1 cellular context compared by ENCODE assay signal in the genomic region with DNA sequence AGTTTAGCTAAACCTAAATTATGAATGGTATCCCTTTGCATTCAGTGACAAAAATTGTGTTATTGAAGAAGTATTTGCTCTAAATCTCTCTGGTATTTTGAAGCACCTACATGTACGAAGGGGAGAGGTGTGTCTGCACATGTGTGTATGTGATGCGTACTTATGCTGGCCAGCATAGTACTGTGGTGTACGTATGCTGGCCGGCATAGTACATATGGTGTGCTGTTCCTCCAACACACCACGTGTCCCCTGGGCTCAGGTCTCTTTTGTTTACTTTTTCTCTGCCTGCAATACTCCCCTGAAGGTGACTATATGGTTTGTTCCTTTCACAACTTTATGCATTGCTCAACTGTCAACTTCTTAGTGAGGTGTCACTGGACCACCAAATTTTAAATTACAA.
TF ChIP-seq lines count a peak whose summit lies in the region.

No MANE protein-coding gene starts in this region.

TF ChIP-seq in SK-N-SH treated with all-trans-retinoic acid at 6 μM for 48 hours, 23 proteins besides CTCF, POLR2A, EP300 and RAD21 (continued from another document):
- TF ChIP-seq, protein P1, sequence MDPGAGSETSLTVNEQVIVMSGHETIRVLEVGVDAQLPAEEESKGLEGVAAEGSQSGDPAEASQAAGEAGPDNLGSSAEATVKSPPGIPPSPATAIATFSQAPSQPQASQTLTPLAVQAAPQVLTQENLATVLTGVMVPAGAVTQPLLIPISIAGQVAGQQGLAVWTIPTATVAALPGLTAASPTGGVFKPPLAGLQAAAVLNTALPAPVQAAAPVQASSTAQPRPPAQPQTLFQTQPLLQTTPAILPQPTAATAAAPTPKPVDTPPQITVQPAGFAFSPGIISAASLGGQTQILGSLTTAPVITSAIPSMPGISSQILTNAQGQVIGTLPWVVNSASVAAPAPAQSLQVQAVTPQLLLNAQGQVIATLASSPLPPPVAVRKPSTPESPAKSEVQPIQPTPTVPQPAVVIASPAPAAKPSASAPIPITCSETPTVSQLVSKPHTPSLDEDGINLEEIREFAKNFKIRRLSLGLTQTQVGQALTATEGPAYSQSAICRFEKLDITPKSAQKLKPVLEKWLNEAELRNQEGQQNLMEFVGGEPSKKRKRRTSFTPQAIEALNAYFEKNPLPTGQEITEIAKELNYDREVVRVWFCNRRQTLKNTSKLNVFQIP (CRISPR knock-in tag; IDR thresholded peaks at IDR 0.05; ENCODE audit: borderline replicate concordance, low read depth), result no peak
- no peak for TF ChIP-seq SNAI2 (CRISPR knock-in tag; IDR thresholded peaks at IDR 0.05)
- TF ChIP-seq OSR1 (CRISPR knock-in tag; IDR thresholded peaks at IDR 0.05), result no peak
- no peak for TF ChIP-seq BACH2 (CRISPR knock-in tag; IDR thresholded peaks at IDR 0.05; ENCODE audit: borderline replicate concordance)
- no peak for TF ChIP-seq PPARA (CRISPR knock-in tag; IDR thresholded peaks at IDR 0.05; ENCODE audit: borderline replicate concordance)
- no peak for TF ChIP-seq RARB (CRISPR knock-in tag; IDR thresholded peaks at IDR 0.05)
- no peak for TF ChIP-seq TCF4 (CRISPR knock-in tag; IDR thresholded peaks at IDR 0.05; ENCODE audit: borderline replicate concordance)
